Comparison of ENCODE assay signal across 1 cellular context in genomic region chr1:230713915-230714764, GRCh38.
TF ChIP-seq lines count a peak whose summit lies in the region.

Gene AGT (minus strand): TSS chr1:230714122. CDS start chr1:230710823, 3,299 bp downstream.

TF ChIP-seq in K562, 482 proteins besides CTCF, POLR2A, EP300 and RAD21 (continued from another document):
- TF ChIP-seq CLOCK (CRISPR knock-in tag; IDR thresholded peaks at IDR 0.05; ENCODE audit: borderline replicate concordance) (no peak), DEAF1 (CRISPR knock-in tag; IDR thresholded peaks at IDR 0.05) (no peak)
